Comparison of ENCODE assay signal across 22 cellular contexts in genomic region chr17:42796066-42796758, GRCh38. TPM values are rescaled to one million over a fixed set of nuclear protein-coding genes. Genes with fewer than 3 reads are reported as not detected.
DNase-seq lines count a peak whose midpoint lies in the region; ATAC-seq, FAIRE-seq and TF ChIP-seq lines count a peak whose summit lies in the region.
"Had no signal": no experiment of that assay in that cellular context is flagged by ENCODE, and none has a peak within 500 bp of the region (broad histone marks: within the 10 kb centered on the region; RNA-seq: fewer than 3 reads in every experiment).

No MANE protein-coding gene starts in this region.

- no peaks in the 10 kb centered on the region for H4K20me1 ChIP-seq in HepG2 (ENCODE audit: insufficient read depth, low read length)

- DNase-seq in HepG2 (ENCODE audit: low spot score) (no peak), right lobe of liver (no peak), AG08396 (ENCODE audit: low spot score) (no peak), germinal center (ENCODE audit: low spot score) (no peak), medulla oblongata (ENCODE audit: extremely low spot score) (no peak)
- DNase-seq in naive thymus-derived CD8-positive, alpha-beta T cell, result no peak
- DNase-seq: activated CD4-positive, alpha-beta T cell treated with anti-CD3 and anti-CD28 coated beads, Interleukin-2, amount 50 U/mL, for 48 hours; activated CD8-positive, alpha-beta memory T cell treated with anti-CD3 and anti-CD28 coated beads, Interleukin-2, amount 50 U/mL, for 48 hours; amygdala; lower lobe of right lung; ovary; WERI-Rb-1 had no signal

- no peak for TF ChIP-seq RAD21 in HepG2 (CRISPR knock-in tag; IDR thresholded peaks at IDR 0.05)

- TF ChIP-seq EP300 in HepG2 (IDR thresholded peaks at IDR 0.05; ENCODE audit: low read depth in 2 of 2, low read length in 2 of 2) (no peak), HepG2 (CRISPR knock-in tag; IDR thresholded peaks at IDR 0.05; ENCODE audit: borderline replicate concordance) (no peak)

- 96% methylated on average over 18 of the region's 18 CpGs for WGBS in HepG2 (ENCODE audit: low lambda C conversion rate)
- WGBS in right lobe of liver (ENCODE audit: insufficient coverage, low coverage, low lambda C conversion rate, missing lambda C conversion rate), result 100% methylated on average over 3 of the region's 18 CpGs

- H3K9me3 Mint-ChIP-seq in brain, result peaks cover 0 to 5% (median 3%) of the 10 kb centered on the region in 5 experiments
- H3K9me3 Mint-ChIP-seq in naive thymus-derived CD8-positive, alpha-beta T cell, result no peaks in the 10 kb centered on the region

- H3K9me3 ChIP-seq in HepG2 (ENCODE audit: low read length) (no peaks in the 10 kb centered on the region), right lobe of liver (no peaks in the 10 kb centered on the region)
- H3K9me3 ChIP-seq: lower lobe of right lung, ovary, right atrium auricular region, SJSA1, upper lobe of left lung had no signal

- peaks cover 13% of the 10 kb centered on the region for H3K27me3 Mint-ChIP-seq in brain
- no peaks in the 10 kb centered on the region for H3K27me3 Mint-ChIP-seq in naive thymus-derived CD8-positive, alpha-beta T cell

- in situ Hi-C loops in HepG2 (cut with HindIII; ENCODE audit: extremely low pct_ligation_motif_present, low pct_unique_long_range_greater_than_20kb), result no loop called here

- TF ChIP-seq CTCF in HepG2 (CRISPR knock-in tag; IDR thresholded peaks at IDR 0.05) (no peak), right lobe of liver (IDR thresholded peaks at IDR 0.05) (no peak), brain (conservative IDR thresholded peaks at IDR 0.05) (no peak)

- no peak for ATAC-seq in HepG2
- ATAC-seq in right lobe of liver, result no peak
- ATAC-seq in naive thymus-derived CD8-positive, alpha-beta T cell, result no peak
- no peak for ATAC-seq in GM21367 (IDR thresholded peaks at IDR 0.05; ENCODE audit: unreplicated experiment)

- H3K79me2 ChIP-seq in HepG2 (ENCODE audit: insufficient read depth, low read length), result peaks cover 19% of the 10 kb centered on the region

- H3K27ac ChIP-seq in HepG2 (ENCODE audit: extremely low read length, insufficient read depth, low read length), result peak overlapping the region; percentile 88
- H3K27ac ChIP-seq in right lobe of liver, result no peak overlapping the region
- H3K27ac ChIP-seq: lower lobe of right lung, ovary, right atrium auricular region, SJSA1, WERI-Rb-1 had no signal

- peaks cover 0 to 2% of the 10 kb centered on the region in 2 experiments; a peak in 3 of 5 replicates for H3K36me3 ChIP-seq in HepG2 (replicated peaks in 1 of 2; ENCODE audit: control insufficient read depth in 1 of 2, insufficient read depth in 2 of 2, low read length in 2 of 2)
- H3K36me3 ChIP-seq in right lobe of liver, result no peaks in the 10 kb centered on the region
- H3K36me3 ChIP-seq: ovary, right atrium auricular region had no signal

- H3K27ac Mint-ChIP-seq in brain, result peak overlapping the region in 3 of 5 experiments; percentile 66 to 97 (median 94)
- peak overlapping the region in 1 of 10 donors; percentile 29 for H3K27ac Mint-ChIP-seq in naive thymus-derived CD8-positive, alpha-beta T cell

- CTCF ChIA-PET in HepG2 (lab: Yijun Ruan, JAX; ENCODE audit: low intra/inter-chr PET ratio, low total read pairs), result no interaction called here

- H2AFZ ChIP-seq in HepG2 (ENCODE audit: low read length), result no peak overlapping the region

- H3K4me1 Mint-ChIP-seq in brain, result peaks cover 33% of the 10 kb centered on the region
- peaks cover 21 to 45% (median 31%) of the 10 kb centered on the region in 4 donors for H3K4me1 Mint-ChIP-seq in naive thymus-derived CD8-positive, alpha-beta T cell

- 0 out of 2 replicates have a peak overlapping the region, but pooled peaks have one; percentile 100 for H3K4me2 ChIP-seq in HepG2 (ENCODE audit: low read depth, low read length)

- H3K36me3 Mint-ChIP-seq in brain, result peaks cover 7% of the 10 kb centered on the region
- peaks cover 0 to 3% (median 0%) of the 10 kb centered on the region in 3 donors for H3K36me3 Mint-ChIP-seq in naive thymus-derived CD8-positive, alpha-beta T cell

- POLR2A ChIA-PET in HepG2 (lab: Yijun Ruan, JAX), result interaction anchor here (0.9 to 12.5 kb wide), 10 partner anchors 9 to 133 kb away, joined by 3 to 278 read pairs (median 6); partner anchors contain the start of genes BECN1, PLEKHH3, VPS25 and WNK4
- POLR2A ChIA-PET in naive thymus-derived CD8-positive, alpha-beta T cell (lab: Charles Lee), result no interaction called here

- no peak for FAIRE-seq in HepG2 (lab: Jason Lieb, UNC)
- FAIRE-seq: frontal cortex, keratinocyte, RCC 7860 had no signal

- H3K9ac ChIP-seq in HepG2 (ENCODE audit: insufficient read depth, low read depth, low read length), result no peak overlapping the region

- H3K27me3 ChIP-seq in HepG2 (ENCODE audit: control insufficient read depth in 1 of 2, insufficient read depth in 2 of 2, low read length in 2 of 2), result no peaks in the 10 kb centered on the region; a peak in 2 of 5 replicates
- H3K27me3 ChIP-seq in right lobe of liver, result no peaks in the 10 kb centered on the region
- H3K27me3 ChIP-seq: ovary, right atrium auricular region, SJSA1, upper lobe of left lung had no signal

- no TSS peak for BruUV-seq in HepG2 (replicated peaks; lab: Mats Ljungman, UMichigan)

- intact Hi-C loops in HepG2 (cut with micrococcal nuclease; ENCODE audit: unreplicated experiment) (loop anchor here (2.0 kb wide), 1 partner anchor 15 kb away; the partner anchor contains the start of gene WNK4), right lobe of liver (cut with DNase I) (no loop called here)

- H3K4me1 ChIP-seq in HepG2 (ENCODE audit: insufficient read depth, low read length), result peaks cover 59% of the 10 kb centered on the region
- peaks cover 0 to 19% (median 2%) of the 10 kb centered on the region in 4 donors for H3K4me1 ChIP-seq in right lobe of liver

- TF ChIP-seq POLR2A in HepG2 (IDR thresholded peaks at IDR 0.05; ENCODE audit: insufficient read depth in 1 of 2, low read depth in 2 of 2, low read length in 2 of 2) (no peak; a peak in 1 of 4 replicates), right lobe of liver (IDR thresholded peaks at IDR 0.05) (no peak)

- peak overlapping the region; percentile 27 to 97 (median 69) for H3K4me3 Mint-ChIP-seq in brain
- peak overlapping the region in 6 of 10 donors; percentile 4 to 98 (median 50) for H3K4me3 Mint-ChIP-seq in naive thymus-derived CD8-positive, alpha-beta T cell

- H3K4me3 ChIP-seq in HepG2 (replicated peaks in 1 of 3; ENCODE audit: insufficient read depth in 1 of 3, low read depth in 2 of 3, low read length in 3 of 3), result no peak overlapping the region
- no peak overlapping the region for H3K4me3 ChIP-seq in right lobe of liver
- H3K4me3 ChIP-seq: lower lobe of right lung, ovary, right atrium auricular region, SJSA1, upper lobe of left lung had no signal

RNA-seq across cellular contexts. Expression of gene COA3, which starts 2.3 kb away (rescaled TPM):
- total RNA-seq in HepG2 (2016; rRNA removed; fragmentation: Illumina TruSeq; extraction: Trizol) (202 and 250 TPM in 2 replicates), right lobe of liver (100 to 1,000 TPM in 1 of 6 experiments, 10 to 100 TPM in 5; 50.4 to 118 (median 68.3) TPM)
- total RNA-seq in HepG2 (2016; cell fraction: cytosol; rRNA removed; fragmentation: Illumina TruSeq; extraction: Trizol; ENCODE audit: low read depth), result 66.3 and 72.6 TPM in 2 replicates
- total RNA-seq in HepG2 (2016; cell fraction: insoluble cytoplasmic fraction; rRNA removed; fragmentation: Illumina TruSeq; extraction: Trizol), result 201 and 243 TPM in 2 replicates
- 116 TPM in 2 replicates for total RNA-seq in HepG2 (2016; cell fraction: membrane; rRNA removed; fragmentation: Illumina TruSeq; extraction: Trizol)
- 61.0 and 71.2 TPM in 2 replicates for total RNA-seq in HepG2 (2016; cell fraction: nucleus; rRNA removed; fragmentation: Illumina TruSeq; extraction: Trizol)
- polyA plus RNA-seq in HepG2 (2011; rRNA removed) (130 and 133 TPM in 2 replicates), brain (ENCODE audit: insufficient read depth, low read depth, low replicate concordance) (139 TPM)
- 169 and 174 TPM in 2 replicates for polyA plus RNA-seq in HepG2 (2011; cell fraction: cytosol; rRNA removed)
- polyA plus RNA-seq in HepG2 (2011; cell fraction: nucleus; rRNA removed), result 33.2 and 38.8 TPM in 2 replicates
- polyA plus RNA-seq in HepG2 (2012), result 92.9 and 124 TPM in 2 replicates
- 63.6 and 67.4 TPM in 2 replicates for polyA plus RNA-seq in HepG2 (2016; cell fraction: cytosol; fragmentation: Illumina TruSeq; extraction: Trizol; ENCODE audit: low read depth)
- 218 and 224 TPM in 2 replicates for polyA plus RNA-seq in HepG2 (2016; cell fraction: insoluble cytoplasmic fraction; fragmentation: Illumina TruSeq; extraction: Trizol; ENCODE audit: low read depth)
- polyA plus RNA-seq in HepG2 (2016; cell fraction: membrane; fragmentation: Illumina TruSeq; extraction: Trizol; ENCODE audit: low read depth), result 91.3 and 92.2 TPM in 2 replicates
- polyA plus RNA-seq in HepG2 (2016; cell fraction: nucleus; fragmentation: Illumina TruSeq; extraction: Trizol; ENCODE audit: insufficient read depth, low read depth), result 97.0 and 100 TPM in 2 replicates
- polyA minus RNA-seq in HepG2 (2011; rRNA and poly(A)+ RNA removed; ENCODE audit: low replicate concordance), result 55.4 and 74.2 TPM in 2 replicates
- 26.7 and 29.5 TPM in 2 replicates for polyA minus RNA-seq in HepG2 (2011; cell fraction: cytosol; rRNA and poly(A)+ RNA removed)
- 21.8 and 26.5 TPM in 2 replicates for polyA minus RNA-seq in HepG2 (2011; cell fraction: nucleus; rRNA and poly(A)+ RNA removed)
- total RNA-seq in naive thymus-derived CD8-positive, alpha-beta T cell, result 10 to 100 TPM; 26.7 to 27.0 TPM
- 100 to 1,000 TPM; 106 to 119 (median 118) TPM for polyA plus RNA-seq in naive thymus-derived CD8-positive, alpha-beta T cell

RNA-seq across cellular contexts. Expression of gene CNTD1, which starts 2.4 kb away (rescaled TPM):
- 0.11 TPM in 1 of 2 replicates, not detected in the other for total RNA-seq in HepG2 (2016; rRNA removed; fragmentation: Illumina TruSeq; extraction: Trizol)
- not detected in 2 replicates for total RNA-seq in HepG2 (2016; cell fraction: cytosol; rRNA removed; fragmentation: Illumina TruSeq; extraction: Trizol; ENCODE audit: low read depth)
- total RNA-seq in HepG2 (2016; cell fraction: insoluble cytoplasmic fraction; rRNA removed; fragmentation: Illumina TruSeq; extraction: Trizol), result 0.26 and 0.45 TPM in 2 replicates
- not detected in 2 replicates for total RNA-seq in HepG2 (2016; cell fraction: membrane; rRNA removed; fragmentation: Illumina TruSeq; extraction: Trizol)
- total RNA-seq in HepG2 (2016; cell fraction: nucleus; rRNA removed; fragmentation: Illumina TruSeq; extraction: Trizol), result 0.25 TPM in 1 of 2 replicates, not detected in the other
- polyA plus RNA-seq in HepG2 (2011; rRNA removed), result 0.15 and 0.34 TPM in 2 replicates
- 0.16 and 0.17 TPM in 2 replicates for polyA plus RNA-seq in HepG2 (2011; cell fraction: cytosol; rRNA removed)
- 0.17 TPM in 1 of 2 replicates, not detected in the other for polyA plus RNA-seq in HepG2 (2011; cell fraction: nucleus; rRNA removed)
- polyA plus RNA-seq in HepG2 (2012), result 1.8 TPM in 2 replicates
- 0.11 TPM in 1 of 2 replicates, not detected in the other for polyA plus RNA-seq in HepG2 (2016; cell fraction: cytosol; fragmentation: Illumina TruSeq; extraction: Trizol; ENCODE audit: low read depth)
- 0.11 and 0.36 TPM in 2 replicates for polyA plus RNA-seq in HepG2 (2016; cell fraction: insoluble cytoplasmic fraction; fragmentation: Illumina TruSeq; extraction: Trizol; ENCODE audit: low read depth)
- 0.15 and 0.41 TPM in 2 replicates for polyA plus RNA-seq in HepG2 (2016; cell fraction: membrane; fragmentation: Illumina TruSeq; extraction: Trizol; ENCODE audit: low read depth)
- polyA plus RNA-seq in HepG2 (2016; cell fraction: nucleus; fragmentation: Illumina TruSeq; extraction: Trizol; ENCODE audit: insufficient read depth, low read depth), result 0.77 TPM in 1 of 2 replicates, not detected in the other
- polyA minus RNA-seq in HepG2 (2011; rRNA and poly(A)+ RNA removed; ENCODE audit: low replicate concordance), result not detected in 2 replicates
- not detected in 2 replicates for polyA minus RNA-seq in HepG2 (2011; cell fraction: cytosol; rRNA and poly(A)+ RNA removed)
- polyA minus RNA-seq in HepG2 (2011; cell fraction: nucleus; rRNA and poly(A)+ RNA removed), result 0.25 TPM in 1 of 2 replicates, not detected in the other
- under 1 TPM in 1 of 6 experiments, not detected in 5; 0.15 TPM for total RNA-seq in right lobe of liver
- 0.31 TPM for polyA plus RNA-seq in brain (ENCODE audit: insufficient read depth, low read depth, low replicate concordance)
- not detected for total RNA-seq in naive thymus-derived CD8-positive, alpha-beta T cell
- under 1 TPM; 0.12 to 0.52 (median 0.24) TPM for polyA plus RNA-seq in naive thymus-derived CD8-positive, alpha-beta T cell
- total RNA-seq: H4; T-helper 2 cell treated with Interferon-gamma antibody and Interleukin-4, amounts not matched to agents 100 ng/mL and 5 ng/mL, for 36 hours had no signal
- polyA plus RNA-seq: keratinocyte had no signal

RNA-seq across cellular contexts. Expression of gene WNK4, which starts 15.8 kb away (rescaled TPM):
- 1.5 and 2.7 TPM in 2 replicates for total RNA-seq in HepG2 (2016; rRNA removed; fragmentation: Illumina TruSeq; extraction: Trizol)
- 1.2 and 1.7 TPM in 2 replicates for total RNA-seq in HepG2 (2016; cell fraction: cytosol; rRNA removed; fragmentation: Illumina TruSeq; extraction: Trizol; ENCODE audit: low read depth)
- total RNA-seq in HepG2 (2016; cell fraction: insoluble cytoplasmic fraction; rRNA removed; fragmentation: Illumina TruSeq; extraction: Trizol), result 2.2 and 2.8 TPM in 2 replicates
- total RNA-seq in HepG2 (2016; cell fraction: membrane; rRNA removed; fragmentation: Illumina TruSeq; extraction: Trizol), result 1.2 and 1.5 TPM in 2 replicates
- 4.5 and 5.1 TPM in 2 replicates for total RNA-seq in HepG2 (2016; cell fraction: nucleus; rRNA removed; fragmentation: Illumina TruSeq; extraction: Trizol)
- polyA plus RNA-seq in HepG2 (2011; rRNA removed), result 13.7 and 16.9 TPM in 2 replicates
- polyA plus RNA-seq in HepG2 (2011; cell fraction: cytosol; rRNA removed), result 5.6 and 5.8 TPM in 2 replicates
- 85.9 and 88.5 TPM in 2 replicates for polyA plus RNA-seq in HepG2 (2011; cell fraction: nucleus; rRNA removed)
- polyA plus RNA-seq in HepG2 (2012), result 23.9 and 27.1 TPM in 2 replicates
- polyA plus RNA-seq in HepG2 (2016; cell fraction: cytosol; fragmentation: Illumina TruSeq; extraction: Trizol; ENCODE audit: low read depth), result 0.60 and 0.64 TPM in 2 replicates
- polyA plus RNA-seq in HepG2 (2016; cell fraction: insoluble cytoplasmic fraction; fragmentation: Illumina TruSeq; extraction: Trizol; ENCODE audit: low read depth), result 2.4 and 3.7 TPM in 2 replicates
- 1.2 and 1.4 TPM in 2 replicates for polyA plus RNA-seq in HepG2 (2016; cell fraction: membrane; fragmentation: Illumina TruSeq; extraction: Trizol; ENCODE audit: low read depth)
- polyA plus RNA-seq in HepG2 (2016; cell fraction: nucleus; fragmentation: Illumina TruSeq; extraction: Trizol; ENCODE audit: insufficient read depth, low read depth), result 20.6 and 21.3 TPM in 2 replicates
- 2.8 and 17.8 TPM in 2 replicates for polyA minus RNA-seq in HepG2 (2011; rRNA and poly(A)+ RNA removed; ENCODE audit: low replicate concordance)
- polyA minus RNA-seq in HepG2 (2011; cell fraction: cytosol; rRNA and poly(A)+ RNA removed), result 7.4 and 8.9 TPM in 2 replicates
- polyA minus RNA-seq in HepG2 (2011; cell fraction: nucleus; rRNA and poly(A)+ RNA removed), result 29.6 and 31.7 TPM in 2 replicates
- total RNA-seq in right lobe of liver, result 1 to 10 TPM in 1 of 6 experiments, under 1 TPM in 2, not detected in 3; 0.12 to 1.1 (median 0.22) TPM
- 0.80 TPM for polyA plus RNA-seq in brain (ENCODE audit: insufficient read depth, low read depth, low replicate concordance)
- total RNA-seq in naive thymus-derived CD8-positive, alpha-beta T cell, result under 1 TPM; 0.27 to 0.62 TPM
- polyA plus RNA-seq in naive thymus-derived CD8-positive, alpha-beta T cell, result under 1 TPM in 1 of 3 donors, not detected in 2; 0.09 TPM
- total RNA-seq: H4, SJSA1 had no signal

RNA-seq across cellular contexts. Expression of gene VPS25, which starts 23.0 kb away (rescaled TPM):
- 148 and 161 TPM in 2 replicates for total RNA-seq in HepG2 (2016; rRNA removed; fragmentation: Illumina TruSeq; extraction: Trizol)
- total RNA-seq in HepG2 (2016; cell fraction: cytosol; rRNA removed; fragmentation: Illumina TruSeq; extraction: Trizol; ENCODE audit: low read depth), result 37.2 and 42.3 TPM in 2 replicates
- 159 and 160 TPM in 2 replicates for total RNA-seq in HepG2 (2016; cell fraction: insoluble cytoplasmic fraction; rRNA removed; fragmentation: Illumina TruSeq; extraction: Trizol)
- total RNA-seq in HepG2 (2016; cell fraction: membrane; rRNA removed; fragmentation: Illumina TruSeq; extraction: Trizol), result 51.4 and 51.5 TPM in 2 replicates
- 115 and 126 TPM in 2 replicates for total RNA-seq in HepG2 (2016; cell fraction: nucleus; rRNA removed; fragmentation: Illumina TruSeq; extraction: Trizol)
- polyA plus RNA-seq in HepG2 (2011; rRNA removed), result 249 and 270 TPM in 2 replicates
- 251 and 262 TPM in 2 replicates for polyA plus RNA-seq in HepG2 (2011; cell fraction: cytosol; rRNA removed)
- 162 and 166 TPM in 2 replicates for polyA plus RNA-seq in HepG2 (2011; cell fraction: nucleus; rRNA removed)
- polyA plus RNA-seq in HepG2 (2012), result 100 and 110 TPM in 2 replicates
- polyA plus RNA-seq in HepG2 (2016; cell fraction: cytosol; fragmentation: Illumina TruSeq; extraction: Trizol; ENCODE audit: low read depth), result 35.3 and 36.1 TPM in 2 replicates
- 177 and 189 TPM in 2 replicates for polyA plus RNA-seq in HepG2 (2016; cell fraction: insoluble cytoplasmic fraction; fragmentation: Illumina TruSeq; extraction: Trizol; ENCODE audit: low read depth)
- polyA plus RNA-seq in HepG2 (2016; cell fraction: membrane; fragmentation: Illumina TruSeq; extraction: Trizol; ENCODE audit: low read depth), result 44.1 and 49.3 TPM in 2 replicates
- 203 and 214 TPM in 2 replicates for polyA plus RNA-seq in HepG2 (2016; cell fraction: nucleus; fragmentation: Illumina TruSeq; extraction: Trizol; ENCODE audit: insufficient read depth, low read depth)
- 122 and 224 TPM in 2 replicates for polyA minus RNA-seq in HepG2 (2011; rRNA and poly(A)+ RNA removed; ENCODE audit: low replicate concordance)
- 39.7 and 45.6 TPM in 2 replicates for polyA minus RNA-seq in HepG2 (2011; cell fraction: cytosol; rRNA and poly(A)+ RNA removed)
- polyA minus RNA-seq in HepG2 (2011; cell fraction: nucleus; rRNA and poly(A)+ RNA removed), result 87.8 and 92.0 TPM in 2 replicates
- total RNA-seq in right lobe of liver, result 10 to 100 TPM; 28.3 to 47.0 (median 33.6) TPM
- polyA plus RNA-seq in brain (ENCODE audit: insufficient read depth, low read depth, low replicate concordance), result 118 TPM
- total RNA-seq in naive thymus-derived CD8-positive, alpha-beta T cell, result 10 to 100 TPM; 51.0 to 55.2 TPM
- polyA plus RNA-seq in naive thymus-derived CD8-positive, alpha-beta T cell, result 10 to 100 TPM; 43.9 to 64.5 (median 56.3) TPM

RNA-seq across cellular contexts. Expression of gene BECN1, which starts 27.9 kb away (rescaled TPM):
- 97.2 and 109 TPM in 2 replicates for total RNA-seq in HepG2 (2016; rRNA removed; fragmentation: Illumina TruSeq; extraction: Trizol)
- total RNA-seq in HepG2 (2016; cell fraction: cytosol; rRNA removed; fragmentation: Illumina TruSeq; extraction: Trizol; ENCODE audit: low read depth), result 55.5 and 62.2 TPM in 2 replicates
- total RNA-seq in HepG2 (2016; cell fraction: insoluble cytoplasmic fraction; rRNA removed; fragmentation: Illumina TruSeq; extraction: Trizol), result 93.4 and 107 TPM in 2 replicates
- total RNA-seq in HepG2 (2016; cell fraction: membrane; rRNA removed; fragmentation: Illumina TruSeq; extraction: Trizol), result 110 and 130 TPM in 2 replicates
- total RNA-seq in HepG2 (2016; cell fraction: nucleus; rRNA removed; fragmentation: Illumina TruSeq; extraction: Trizol), result 64.5 and 67.5 TPM in 2 replicates
- 77.1 and 82.1 TPM in 2 replicates for polyA plus RNA-seq in HepG2 (2011; rRNA removed)
- polyA plus RNA-seq in HepG2 (2011; cell fraction: cytosol; rRNA removed), result 56.9 and 59.6 TPM in 2 replicates
- polyA plus RNA-seq in HepG2 (2011; cell fraction: nucleus; rRNA removed), result 82.7 and 86.2 TPM in 2 replicates
- 71.0 and 75.9 TPM in 2 replicates for polyA plus RNA-seq in HepG2 (2012)
- 51.4 and 75.4 TPM in 2 replicates for polyA plus RNA-seq in HepG2 (2016; cell fraction: cytosol; fragmentation: Illumina TruSeq; extraction: Trizol; ENCODE audit: low read depth)
- polyA plus RNA-seq in HepG2 (2016; cell fraction: insoluble cytoplasmic fraction; fragmentation: Illumina TruSeq; extraction: Trizol; ENCODE audit: low read depth), result 112 and 124 TPM in 2 replicates
- 93.2 and 107 TPM in 2 replicates for polyA plus RNA-seq in HepG2 (2016; cell fraction: membrane; fragmentation: Illumina TruSeq; extraction: Trizol; ENCODE audit: low read depth)
- 109 and 113 TPM in 2 replicates for polyA plus RNA-seq in HepG2 (2016; cell fraction: nucleus; fragmentation: Illumina TruSeq; extraction: Trizol; ENCODE audit: insufficient read depth, low read depth)
- 64.5 and 76.4 TPM in 2 replicates for polyA minus RNA-seq in HepG2 (2011; rRNA and poly(A)+ RNA removed; ENCODE audit: low replicate concordance)
- polyA minus RNA-seq in HepG2 (2011; cell fraction: cytosol; rRNA and poly(A)+ RNA removed), result 28.1 and 41.1 TPM in 2 replicates
- 93.6 and 112 TPM in 2 replicates for polyA minus RNA-seq in HepG2 (2011; cell fraction: nucleus; rRNA and poly(A)+ RNA removed)
- total RNA-seq in right lobe of liver, result 10 to 100 TPM; 29.6 to 48.8 (median 37.4) TPM
- polyA plus RNA-seq in brain (ENCODE audit: insufficient read depth, low read depth, low replicate concordance), result 42.7 TPM
- 100 to 1,000 TPM; 103 to 109 TPM for total RNA-seq in naive thymus-derived CD8-positive, alpha-beta T cell
- 100 to 1,000 TPM; 106 to 124 (median 123) TPM for polyA plus RNA-seq in naive thymus-derived CD8-positive, alpha-beta T cell
